1 cellular context compared by ENCODE assay signal in the genomic region with DNA sequence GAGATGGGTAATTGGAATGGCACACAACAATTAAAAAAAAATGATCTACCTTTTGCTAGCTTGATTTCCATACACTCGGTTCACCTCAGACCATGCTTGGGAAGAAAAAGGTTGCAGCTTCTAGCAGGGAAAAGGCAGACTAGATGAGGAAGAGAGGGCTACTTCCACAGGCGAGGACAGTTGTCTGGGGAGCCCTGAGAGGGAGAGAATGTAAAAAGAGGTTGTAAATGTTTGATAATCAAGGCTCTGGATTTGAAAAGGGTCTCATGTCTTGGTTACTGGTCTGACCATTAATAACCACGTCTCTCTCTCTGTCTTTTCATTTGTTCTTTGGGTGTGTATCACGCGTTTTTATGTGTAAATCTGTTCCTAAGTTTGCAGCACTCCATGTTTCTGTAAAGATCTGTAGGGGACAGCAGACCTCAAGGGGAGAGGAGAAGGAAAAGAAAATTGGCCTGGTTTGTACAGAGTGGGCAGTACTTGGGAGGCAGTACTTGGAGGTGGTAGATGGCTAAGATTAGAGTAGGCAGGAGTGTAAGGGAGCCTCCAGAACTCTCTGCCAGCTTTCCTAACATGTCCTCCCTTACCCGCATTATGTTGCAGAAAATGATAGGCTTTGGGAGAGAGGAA.
TF ChIP-seq lines count a peak whose summit lies in the region.

No MANE protein-coding gene starts in this region.

TF ChIP-seq in H1, 55 proteins besides CTCF, POLR2A, EP300 and RAD21 (continued from another document):
- no peak for TF ChIP-seq SIN3A (conservative IDR thresholded peaks at IDR 0.05 in 1 of 2, IDR thresholded peaks at IDR 0.05 in 1 of 2; ENCODE audit: low read depth in 1 of 2, low read length in 2 of 2)
- no peak for TF ChIP-seq NANOG (IDR thresholded peaks at IDR 0.05; ENCODE audit: insufficient read depth, low read depth, low read length, poor library complexity, severe bottlenecking)
- no peak for TF ChIP-seq POU5F1 (IDR thresholded peaks at IDR 0.05; ENCODE audit: low read depth, low read length)
- TF ChIP-seq RFX5 (IDR thresholded peaks at IDR 0.05; ENCODE audit: borderline replicate concordance, low read depth, low read length) = no peak
- TF ChIP-seq CHD2 (IDR thresholded peaks at IDR 0.05; ENCODE audit: low read length) = no peak
- TF ChIP-seq TAF7 (optimal IDR thresholded peaks at IDR 0.05; ENCODE audit: borderline replicate concordance, low read depth, low read length) = no peak
- TF ChIP-seq CHD7 (IDR thresholded peaks at IDR 0.05; ENCODE audit: insufficient replicate concordance, low read length) = no peak
- TF ChIP-seq, protein P1, sequence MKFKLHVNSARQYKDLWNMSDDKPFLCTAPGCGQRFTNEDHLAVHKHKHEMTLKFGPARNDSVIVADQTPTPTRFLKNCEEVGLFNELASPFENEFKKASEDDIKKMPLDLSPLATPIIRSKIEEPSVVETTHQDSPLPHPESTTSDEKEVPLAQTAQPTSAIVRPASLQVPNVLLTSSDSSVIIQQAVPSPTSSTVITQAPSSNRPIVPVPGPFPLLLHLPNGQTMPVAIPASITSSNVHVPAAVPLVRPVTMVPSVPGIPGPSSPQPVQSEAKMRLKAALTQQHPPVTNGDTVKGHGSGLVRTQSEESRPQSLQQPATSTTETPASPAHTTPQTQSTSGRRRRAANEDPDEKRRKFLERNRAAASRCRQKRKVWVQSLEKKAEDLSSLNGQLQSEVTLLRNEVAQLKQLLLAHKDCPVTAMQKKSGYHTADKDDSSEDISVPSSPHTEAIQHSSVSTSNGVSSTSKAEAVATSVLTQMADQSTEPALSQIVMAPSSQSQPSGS (IDR thresholded peaks at IDR 0.05; ENCODE audit: low read length) = no peak
- TF ChIP-seq SAP30 (IDR thresholded peaks at IDR 0.05; ENCODE audit: insufficient read depth, insufficient replicate concordance, low read length) = no peak
